21 cellular contexts compared by ENCODE assay signal in the genomic region with DNA sequence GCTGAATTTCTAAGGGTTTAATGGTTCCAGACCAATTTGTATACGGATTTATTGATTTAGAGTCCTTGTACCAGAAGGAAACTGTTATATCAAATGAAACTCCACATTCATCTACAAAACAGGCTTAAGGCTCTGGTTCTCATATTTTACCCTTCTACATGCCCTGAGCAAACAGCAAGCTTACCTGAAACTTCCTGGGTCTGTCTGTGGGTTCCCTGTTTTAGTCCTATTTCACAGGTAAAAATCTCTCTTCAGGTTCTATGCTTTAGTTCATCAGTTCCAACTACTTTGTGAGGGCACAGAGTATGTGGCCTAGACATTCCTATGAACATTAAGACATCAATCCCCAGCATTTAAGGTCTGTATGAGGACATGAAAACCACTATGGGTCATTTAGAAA.
"Had no signal": no experiment of that assay in that cellular context is flagged by ENCODE, and none has a peak within 500 bp of the region (broad histone marks: within the 10 kb centered on the region; RNA-seq: fewer than 3 reads in every experiment).

No MANE protein-coding gene starts in this region.

- H3K4me3 Mint-ChIP-seq: brain, nephron progenitor cell, T-cell had no signal

- ATAC-seq: activated naive CD4-positive, alpha-beta T cell treated with anti-CD3 and anti-CD28 coated beads, Interleukin-2, amount 50 U/mL, for 72 hours; foreskin keratinocyte; right cardiac atrium; stimulated activated naive CD8-positive, alpha-beta T cell treated with anti-CD3 and anti-CD28 coated beads, Interleukin-15, amount 100 ng/mL, for 72 hours had no signal

- H3K79me2 ChIP-seq: parathyroid adenoma had no signal

- H2AFZ ChIP-seq: parathyroid adenoma had no signal

- H3K27me3 Mint-ChIP-seq: brain; stimulated activated naive CD8-positive, alpha-beta T cell treated with anti-CD3 and anti-CD28 coated beads, Interleukin-15, amount 100 ng/mL, for 72 hours; T-cell had no signal

- H3K9me3 ChIP-seq: left ventricle myocardium inferior, tibial artery had no signal

- H3K27ac ChIP-seq: foreskin keratinocyte, left ventricle myocardium inferior, parathyroid adenoma, tibial artery, WERI-Rb-1 had no signal

- H3K27me3 ChIP-seq: foreskin keratinocyte, tibial artery had no signal

- DNase-seq: activated CD4-positive, alpha-beta T cell treated with anti-CD3 and anti-CD28 coated beads for 1 hour; activated CD4-positive, alpha-beta T cell treated with anti-CD3 and anti-CD28 coated beads, Interleukin-2, amount 50 U/mL, for 1 hour; activated gamma-delta T cell; aorta; central memory CD4-positive, alpha-beta T cell; effector memory CD4-positive, alpha-beta T cell; foreskin keratinocyte; kidney; left ventricle myocardium inferior; nephron progenitor cell; right cardiac atrium; stimulated activated CD4-positive, alpha-beta T cell treated with anti-CD3 and anti-CD28 coated beads, Interleukin-4, amount 100 ng/mL, for 4 hours; stimulated activated naive CD8-positive, alpha-beta T cell treated with anti-CD3 and anti-CD28 coated beads, Interleukin-15, amount 100 ng/mL, for 72 hours; T-cell; tibial artery; WERI-Rb-1 had no signal

- H3K4me3 ChIP-seq: left ventricle myocardium inferior, tibial artery had no signal

- H3K9ac ChIP-seq: parathyroid adenoma had no signal

- H3K4me1 ChIP-seq: foreskin keratinocyte, parathyroid adenoma, tibial artery had no signal

- H3K27ac Mint-ChIP-seq: activated naive CD4-positive, alpha-beta T cell treated with anti-CD3 and anti-CD28 coated beads, Interleukin-2, amount 50 U/mL, for 72 hours; brain; nephron progenitor cell; T-cell had no signal

- H3K36me3 ChIP-seq: left ventricle myocardium inferior, tibial artery, WERI-Rb-1 had no signal

- FAIRE-seq: colon, kidney, TTC549 had no signal
